In the genomic region with DNA sequence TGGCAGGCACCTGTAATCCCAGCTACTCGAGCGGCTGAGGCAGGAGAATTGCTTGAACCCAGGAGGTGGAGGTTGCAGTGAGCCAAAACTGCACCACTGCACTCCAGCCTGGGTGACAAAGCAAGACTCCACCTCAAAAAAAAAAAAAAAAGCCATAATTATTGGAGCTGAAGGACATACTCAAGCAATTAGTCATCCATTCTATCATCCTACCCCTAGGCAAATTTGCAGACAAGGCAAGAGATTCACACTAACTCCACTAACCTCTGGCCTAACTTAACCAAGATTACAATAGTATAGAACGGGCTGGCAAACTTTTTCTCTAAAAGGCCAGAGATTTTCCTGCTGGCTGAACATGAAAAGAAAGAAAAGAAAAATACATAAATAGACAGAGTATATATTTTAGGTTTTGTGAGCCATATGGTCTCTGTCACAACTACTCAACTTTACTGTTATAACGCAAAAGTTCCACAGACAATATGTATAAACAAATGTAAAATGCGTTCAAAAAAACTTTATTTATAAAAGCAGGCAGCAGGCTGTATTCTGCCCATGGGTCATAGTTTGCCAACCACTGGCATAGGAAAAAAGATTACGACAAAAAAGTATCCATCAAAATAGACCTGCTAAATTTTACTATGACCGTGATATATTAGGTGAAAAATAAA, we compare ENCODE assay signal across 11 cellular contexts. TPM values are rescaled to one million over a fixed set of nuclear protein-coding genes. Genes with fewer than 3 reads are reported as not detected.
DNase-seq lines count a peak whose midpoint lies in the region; ATAC-seq, FAIRE-seq and TF ChIP-seq lines count a peak whose summit lies in the region.
"Had no signal": no experiment of that assay in that cellular context is flagged by ENCODE, and none has a peak within 500 bp of the region (broad histone marks: within the 10 kb centered on the region; RNA-seq: fewer than 3 reads in every experiment).

No MANE protein-coding gene starts in this region.

- no peaks in the 10 kb centered on the region for H3K9me3 ChIP-seq in HCT116 (ENCODE audit: control insufficient read depth in 1 of 2, insufficient read depth in 1 of 2, low read depth in 1 of 2, low read length in 2 of 2)
- peaks cover 2% of the 10 kb centered on the region; the same call in 1 of the 2 replicates for H3K9me3 ChIP-seq in SK-N-SH

- TF ChIP-seq CTCF in HCT116 (IDR thresholded peaks at IDR 0.05 in 2 of 3, conservative IDR thresholded peaks at IDR 0.05 in 1 of 3; ENCODE audit: borderline replicate concordance in 1 of 3, insufficient read depth in 1 of 3, low read depth in 2 of 3, low read length in 2 of 3) (no peak), SK-N-SH (IDR thresholded peaks at IDR 0.05) (no peak), fibroblast of mammary gland (conservative IDR thresholded peaks at IDR 0.05; ENCODE audit: control insufficient read depth, insufficient read depth, low read depth, low read length) (no peak), CD14-positive monocyte (IDR thresholded peaks at IDR 0.05) (no peak)

- peak overlapping the region in 1 of 7 donors; percentile 74 for H3K27ac Mint-ChIP-seq in CD14-positive monocyte

- RAD21 ChIA-PET in HCT116 (lab: Charles Lee; ENCODE audit: low non-redundant PET in 1 of 2, low total read pairs in 2 of 2, uncharacterized antibody in 2 of 2, unreplicated experiment in 2 of 2), result interaction anchor here in 1 of 2 experiments (0.6 kb wide), 1 partner anchor 98 kb away, joined by 3 read pairs; no protein-coding TSS in a partner anchor

- H3K36me3 ChIP-seq in HCT116 (ENCODE audit: control insufficient read depth in 1 of 2, insufficient read depth in 2 of 2, low read length in 2 of 2) (peaks cover 0 to 6% of the 10 kb centered on the region in 2 experiments; a peak in 1 of 4 replicates), SK-N-SH (replicated peaks in 1 of 2; ENCODE audit: control insufficient read depth in 1 of 2, insufficient read depth in 2 of 2, low read length in 1 of 2) (peaks cover 0 to 29% of the 10 kb centered on the region in 2 experiments)

- TF ChIP-seq RAD21 in HCT116 (IDR thresholded peaks at IDR 0.05; ENCODE audit: low read depth) (no peak), SK-N-SH (IDR thresholded peaks at IDR 0.05; ENCODE audit: low read length) (no peak)

- H3K27me3 Mint-ChIP-seq in CD14-positive monocyte (ENCODE audit: low read depth in 3 of 3), result no peaks in the 10 kb centered on the region

- no peak for TF ChIP-seq POLR2A in HCT116 (IDR thresholded peaks at IDR 0.05; ENCODE audit: borderline replicate concordance, extremely low read depth, insufficient read depth, insufficient read length)

- H2AFZ ChIP-seq in HCT116 (ENCODE audit: low read depth, low read length, poor library complexity, severe bottlenecking) (no peak overlapping the region), SK-N-SH (ENCODE audit: low read depth) (peak overlapping the region; percentile 3; the same call in 1 of the 2 replicates)

- ATAC-seq in HCT116 (peak; percentile 85), HG03045 (IDR thresholded peaks at IDR 0.05; ENCODE audit: unreplicated experiment) (no peak)

- H3K36me3 Mint-ChIP-seq in CD14-positive monocyte, result peaks cover 5 to 11% of the 10 kb centered on the region in 2 donors

- DNase-seq in HCT116 (ENCODE audit: low read depth, low spot score) (peak; percentile 69), SK-N-SH (no peak), fibroblast of mammary gland (ENCODE audit: low read depth) (peak; percentile 64), urothelium cell line (ENCODE audit: low spot score) (peak; percentile 84), CD14-positive monocyte (ENCODE audit: low spot score) (no peak)
- DNase-seq in activated CD8-positive, alpha-beta memory T cell treated with anti-CD3 and anti-CD28 coated beads, Interleukin-2, amount 50 U/mL, for 4 hours, result no peak
- DNase-seq: NCI-H1417; stimulated activated naive CD4-positive, alpha-beta T cell treated with Interleukin-2 at 50 U/mL for 16 hours had no signal

- FAIRE-seq in urothelium cell line (lab: Jason Lieb, UNC), result peak; percentile 20
- FAIRE-seq: colon had no signal

- H3K9me3 Mint-ChIP-seq in CD14-positive monocyte, result peaks cover 0 to 4% (median 0%) of the 10 kb centered on the region in 7 donors
- H3K9me3 Mint-ChIP-seq: neural crest cell had no signal

- CTCF ChIA-PET in HCT116 (lab: Charles Lee) (interaction anchor here (1.1 to 2.9 kb wide), 5 partner anchors 192 to 421 kb away, joined by 3 to 14 read pairs (median 5); no protein-coding TSS in a partner anchor), SK-N-SH (lab: Yijun Ruan, JAX) (interaction anchor here (0.9 to 3.0 kb wide), 11 partner anchors 9 to 861 kb away, joined by 3 to 21 read pairs (median 3); no protein-coding TSS in a partner anchor)

- H3K27ac ChIP-seq in HCT116 (ENCODE audit: low read depth, low read length) (peak overlapping the region; percentile 38; the same call in 1 of the 2 replicates), SK-N-SH (ENCODE audit: low read depth in 2 of 2, low read length in 1 of 2) (no peak overlapping the region)

- H3K4me1 ChIP-seq in HCT116 (ENCODE audit: control insufficient read depth in 1 of 2, insufficient read depth in 2 of 2, low read length in 2 of 2), result peaks cover 17 to 21% of the 10 kb centered on the region in 2 experiments
- peaks cover 0 to 3% of the 10 kb centered on the region in 2 experiments; a peak in 2 of 4 replicates for H3K4me1 ChIP-seq in SK-N-SH (ENCODE audit: control insufficient read depth in 1 of 2, insufficient read depth in 2 of 2, low read depth in 1 of 2, low read length in 1 of 2)

- H3K4me3 ChIP-seq in HCT116 (replicated peaks in 1 of 2; ENCODE audit: low read depth in 1 of 2, low read length in 2 of 2) (no peak overlapping the region), SK-N-SH (ENCODE audit: low read depth in 2 of 2, low read length in 1 of 2) (no peak overlapping the region), fibroblast of mammary gland (ENCODE audit: control insufficient read depth, low read depth, low read length) (no peak overlapping the region)

- intact Hi-C loops in HCT116 (cut with micrococcal nuclease) (loop anchor here (1.0 to 10.0 kb wide), 3 partner anchors 421 to 1109 kb away; no protein-coding TSS in a partner anchor), CD14-positive monocyte (cut with micrococcal nuclease) (no loop called here)

- H3K9ac ChIP-seq in HCT116 (ENCODE audit: low read length) (no peak overlapping the region), SK-N-SH (no peak overlapping the region)

- no peak overlapping the region for H3K4me3 Mint-ChIP-seq in CD14-positive monocyte
- H3K4me3 Mint-ChIP-seq: neural crest cell had no signal

- H3K27me3 ChIP-seq in HCT116 (ENCODE audit: insufficient read depth, low read length) (no peaks in the 10 kb centered on the region), SK-N-SH (ENCODE audit: insufficient read depth) (no peaks in the 10 kb centered on the region)

- no peaks in the 10 kb centered on the region for H3K9me2 ChIP-seq in HCT116 (ENCODE audit: insufficient read depth)
- H3K9me2 ChIP-seq in SK-N-SH, result no peaks in the 10 kb centered on the region

- no peaks in the 10 kb centered on the region for H3K4me1 Mint-ChIP-seq in CD14-positive monocyte

- POLR2A ChIA-PET in HCT116 (lab: Charles Lee) (interaction anchor here (1.0 to 1.2 kb wide), 2 partner anchors 187 to 862 kb away, joined by 3 read pairs; no protein-coding TSS in a partner anchor), SK-N-SH (lab: Yijun Ruan, JAX) (interaction anchor here (0.6 kb wide), 1 partner anchor 794 kb away, joined by 3 read pairs; no protein-coding TSS in a partner anchor)

- peaks cover 3% of the 10 kb centered on the region; the same call in 1 of the 2 replicates for H3K79me2 ChIP-seq in HCT116 (ENCODE audit: insufficient read depth, low read length)
- peaks cover 5% of the 10 kb centered on the region; the same call in 1 of the 2 replicates for H3K79me2 ChIP-seq in SK-N-SH (ENCODE audit: insufficient read depth)

- H4K20me1 ChIP-seq in HCT116 (ENCODE audit: insufficient read depth) (no peaks in the 10 kb centered on the region), SK-N-SH (ENCODE audit: insufficient read depth) (no peaks in the 10 kb centered on the region)

- TF ChIP-seq EP300 in SK-N-SH (IDR thresholded peaks at IDR 0.05; ENCODE audit: borderline replicate concordance in 1 of 2, low read depth in 1 of 2, low read length in 1 of 2), result no peak

- H3K4me2 ChIP-seq in HCT116 (ENCODE audit: low read length), result peak overlapping the region; percentile 49
- no peak overlapping the region for H3K4me2 ChIP-seq in SK-N-SH

- 92% methylated on average over 7 of the region's 7 CpGs for WGBS in SK-N-SH (ENCODE audit: low lambda C conversion rate)

- no TSS peak for BruUV-seq in HCT116 (replicated peaks; lab: Mats Ljungman, UMichigan)

- peaks cover 14% of the 10 kb centered on the region for H3F3A ChIP-seq in SK-N-SH (replicated peaks; ENCODE audit: insufficient read depth)

TF ChIP-seq in HCT116, 20 proteins besides CTCF, POLR2A, EP300 and RAD21 (continues in another document):
- TF ChIP-seq, protein P1, sequence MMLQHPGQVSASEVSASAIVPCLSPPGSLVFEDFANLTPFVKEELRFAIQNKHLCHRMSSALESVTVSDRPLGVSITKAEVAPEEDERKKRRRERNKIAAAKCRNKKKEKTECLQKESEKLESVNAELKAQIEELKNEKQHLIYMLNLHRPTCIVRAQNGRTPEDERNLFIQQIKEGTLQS (IDR thresholded peaks at IDR 0.05), result no peak
- TF ChIP-seq CBX3 (IDR thresholded peaks at IDR 0.05; ENCODE audit: low read depth), result peak; percentile 71; the same call in 1 of the 2 replicates
- TF ChIP-seq SIN3A (IDR thresholded peaks at IDR 0.05; ENCODE audit: low read depth), result no peak
- TF ChIP-seq ZNF274 (IDR thresholded peaks at IDR 0.05; ENCODE audit: low read depth, low read length), result no peak
- no peak for TF ChIP-seq EZH2phosphoT487 (IDR thresholded peaks at IDR 0.05; ENCODE audit: borderline replicate concordance)
- no peak for TF ChIP-seq EGR1 (IDR thresholded peaks at IDR 0.05; ENCODE audit: low read depth)

TF ChIP-seq in SK-N-SH, 30 proteins besides CTCF, POLR2A, EP300 and RAD21 (continues in another document):
- TF ChIP-seq NFIC (IDR thresholded peaks at IDR 0.05; ENCODE audit: borderline replicate concordance), result no peak
- no peak for TF ChIP-seq GABPA (IDR thresholded peaks at IDR 0.05; ENCODE audit: low read depth)
- TF ChIP-seq RXRA (IDR thresholded peaks at IDR 0.05; ENCODE audit: borderline replicate concordance, low read depth), result no peak

RNA-seq across cellular contexts. Expression of a gene that starts 29.7 kb away (rescaled TPM):
- total RNA-seq in HCT116 (2021; ENCODE audit: unreplicated experiment), result 22.2 TPM
- polyA plus RNA-seq in HCT116 (2012), result 2.1 and 4.0 TPM in 2 replicates
- 2.0 and 2.2 TPM in 2 replicates for polyA plus RNA-seq in SK-N-SH (2012; rRNA removed)
- polyA plus RNA-seq in SK-N-SH (2012; cell fraction: cytosol; rRNA removed), result 2.5 TPM in 2 replicates
- polyA plus RNA-seq in SK-N-SH (2012; cell fraction: nucleus; rRNA removed), result 1.9 and 4.7 TPM in 2 replicates
- under 1 TPM; 0.11 to 0.12 TPM for polyA plus RNA-seq in CD14-positive monocyte

Comparison
In these comparisons a context has a peak if more than half of its experiments do, and no peak if none do; other contexts are left out.
1. DNase-seq: peak in HCT116 (single experiment), fibroblast of mammary gland (single experiment) and urothelium cell line (single experiment); none in SK-N-SH (single experiment), activated CD8-positive, alpha-beta memory T cell treated with anti-CD3 and anti-CD28 coated beads, Interleukin-2, amount 50 U/mL, for 4 hours (single experiment) and CD14-positive monocyte (single experiment).